ENCODE assay signal across 10 cellular contexts in the genomic region with DNA sequence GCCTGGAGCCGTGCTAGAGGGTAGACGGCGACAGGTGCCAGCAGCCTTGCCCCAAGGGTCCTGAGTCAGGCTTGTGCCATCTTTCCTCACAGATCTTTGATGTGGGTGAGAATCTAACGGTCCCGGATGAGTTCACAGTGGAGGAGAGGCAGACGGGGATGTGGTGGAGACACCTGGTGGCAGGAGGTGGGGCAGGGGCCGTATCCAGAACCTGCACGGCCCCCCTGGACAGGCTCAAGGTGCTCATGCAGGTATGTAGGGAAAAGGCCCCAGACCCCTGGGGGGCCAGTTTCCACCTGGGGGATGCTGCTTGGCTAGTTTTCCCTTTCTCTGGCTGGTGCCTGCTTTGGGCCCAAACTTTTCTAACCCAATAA. TPM values are rescaled to one million over a fixed set of nuclear protein-coding genes. Genes with fewer than 3 reads are reported as not detected.
DNase-seq lines count a peak whose midpoint lies in the region; ATAC-seq and TF ChIP-seq lines count a peak whose summit lies in the region.
"Had no signal": no experiment of that assay in that cellular context is flagged by ENCODE, and none has a peak within 500 bp of the region (broad histone marks: within the 10 kb centered on the region; RNA-seq: fewer than 3 reads in every experiment).

No MANE protein-coding gene starts in this region.

- H3K27ac ChIP-seq in mammary epithelial cell (ENCODE audit: insufficient read depth, low read depth, low read length) = no peak overlapping the region
- H3K27ac ChIP-seq in hepatocyte = peak overlapping the region; percentile 82
- H3K27ac ChIP-seq in thymus (ENCODE audit: low read depth) = peak overlapping the region; percentile 19

- H3K4me1 Mint-ChIP-seq in MCF 10A (ENCODE audit: insufficient read depth, unreplicated experiment) = peaks cover 6% of the 10 kb centered on the region
- peaks cover 49% of the 10 kb centered on the region for H3K4me1 Mint-ChIP-seq in activated CD8-positive, alpha-beta T cell treated with anti-CD3 and anti-CD28 coated beads for 36 hours (ENCODE audit: low read depth)

- peaks cover 19% of the 10 kb centered on the region for H3K4me1 ChIP-seq in mammary epithelial cell (ENCODE audit: insufficient read depth, low read length)
- H3K4me1 ChIP-seq in hepatocyte (ENCODE audit: insufficient read depth) = peaks cover 39% of the 10 kb centered on the region
- H3K4me1 ChIP-seq in thymus (ENCODE audit: control insufficient read depth, insufficient read depth, low read length) = peaks cover 53% of the 10 kb centered on the region

- peak; percentile 74 for ATAC-seq in activated CD8-positive, alpha-beta T cell treated with anti-CD3 and anti-CD28 coated beads for 36 hours
- ATAC-seq in GM19395 (IDR thresholded peaks at IDR 0.05; ENCODE audit: unreplicated experiment) = no peak

- dilution Hi-C loops in mammary epithelial cell (cut with HindIII; ENCODE audit: low sequenced_read_pairs) = no loop called here

- no peaks in the 10 kb centered on the region for H3K27me3 Mint-ChIP-seq in MCF 10A (ENCODE audit: insufficient read depth, unreplicated experiment)
- no peaks in the 10 kb centered on the region for H3K27me3 Mint-ChIP-seq in activated CD8-positive, alpha-beta T cell treated with anti-CD3 and anti-CD28 coated beads for 36 hours

- no peaks in the 10 kb centered on the region for H4K20me1 ChIP-seq in mammary epithelial cell (ENCODE audit: insufficient read depth, low read length)
- H4K20me1 ChIP-seq in hepatocyte (ENCODE audit: insufficient read depth, poor library complexity, severe bottlenecking) = no peaks in the 10 kb centered on the region

- CTCF ChIA-PET in MCF 10A (lab: Yijun Ruan, JAX) (interaction anchor here (0.6 to 6.6 kb wide), 3 partner anchors 13 to 398 kb away, joined by 3 to 62 read pairs (median 3); no protein-coding TSS in a partner anchor), mammary epithelial cell (lab: Charles Lee; ENCODE audit: low non-redundant PET) (no interaction called here)
- CTCF ChIA-PET in activated CD8-positive, alpha-beta T cell treated with anti-CD3 and anti-CD28 coated beads for 36 hours (lab: Charles Lee) = interaction anchor here (0.9 to 4.6 kb wide), 9 partner anchors 9 to 160 kb away, joined by 3 to 28 read pairs (median 5); partner anchors contain the start of gene NAIF1

- peak; percentile 7 for TF ChIP-seq CTCF in MCF 10A (IDR thresholded peaks at IDR 0.05; ENCODE audit: unreplicated experiment)
- TF ChIP-seq CTCF in mammary epithelial cell (conservative IDR thresholded peaks at IDR 0.05 in 1 of 2, IDR thresholded peaks at IDR 0.05 in 1 of 2; ENCODE audit: extremely low read depth in 1 of 2, insufficient read depth in 1 of 2, low read depth in 1 of 2, low read length in 2 of 2) = peak in 1 of 2 donors; percentile 36
- TF ChIP-seq CTCF in activated CD8-positive, alpha-beta T cell treated with anti-CD3 and anti-CD28 coated beads for 36 hours (IDR thresholded peaks at IDR 0.05) = peak; percentile 53
- peak; percentile 33 for TF ChIP-seq CTCF in hepatocyte (IDR thresholded peaks at IDR 0.05; ENCODE audit: poor library complexity)

- intact Hi-C loops in MCF 10A (cut with micrococcal nuclease) (no loop called here), mammary epithelial cell (cut with micrococcal nuclease) (no loop called here)
- intact Hi-C loops in activated CD8-positive, alpha-beta T cell treated with anti-CD3 and anti-CD28 coated beads for 36 hours (cut with micrococcal nuclease) = no loop called here

- peaks cover 19% of the 10 kb centered on the region for H3K36me3 ChIP-seq in mammary epithelial cell (ENCODE audit: insufficient read depth, low read length)
- no peaks in the 10 kb centered on the region for H3K36me3 ChIP-seq in hepatocyte (replicated peaks; ENCODE audit: insufficient read depth, low read depth)
- peaks cover 57% of the 10 kb centered on the region for H3K36me3 ChIP-seq in thymus (ENCODE audit: control insufficient read depth, insufficient read depth)

- H3K27me3 ChIP-seq in mammary epithelial cell (ENCODE audit: insufficient read depth, low read length) (no peaks in the 10 kb centered on the region), hepatocyte (no peaks in the 10 kb centered on the region), thymus (ENCODE audit: control insufficient read depth, insufficient read depth) (no peaks in the 10 kb centered on the region)

- no peaks in the 10 kb centered on the region for H3K9me2 ChIP-seq in hepatocyte (replicated peaks; ENCODE audit: insufficient read depth)

- H2AFZ ChIP-seq in mammary epithelial cell (ENCODE audit: low read depth, low read length) = no peak overlapping the region
- no peak overlapping the region for H2AFZ ChIP-seq in hepatocyte

- no peak overlapping the region for H3K4me3 Mint-ChIP-seq in MCF 10A (ENCODE audit: unreplicated experiment)
- no peak overlapping the region for H3K4me3 Mint-ChIP-seq in activated CD8-positive, alpha-beta T cell treated with anti-CD3 and anti-CD28 coated beads for 36 hours

- in situ Hi-C loops in mammary epithelial cell (cut with MboI; ENCODE audit: low sequenced_read_pairs in 2 of 2) = no loop called here

- H3K79me2 ChIP-seq in mammary epithelial cell (ENCODE audit: insufficient read depth, low read length) (peaks cover 26% of the 10 kb centered on the region), hepatocyte (peaks cover 51% of the 10 kb centered on the region)

- H3K27ac Mint-ChIP-seq in MCF 10A (ENCODE audit: low read depth, unreplicated experiment) = peak overlapping the region; percentile 61
- peak overlapping the region; percentile 75 for H3K27ac Mint-ChIP-seq in activated CD8-positive, alpha-beta T cell treated with anti-CD3 and anti-CD28 coated beads for 36 hours

- no peak overlapping the region for H3K4me2 ChIP-seq in mammary epithelial cell (ENCODE audit: insufficient read depth, low read depth, low read length)
- H3K4me2 ChIP-seq in hepatocyte = peak overlapping the region; percentile 56

- peaks cover 52% of the 10 kb centered on the region for H3K36me3 Mint-ChIP-seq in MCF 10A (ENCODE audit: insufficient read depth, unreplicated experiment)
- H3K36me3 Mint-ChIP-seq in activated CD8-positive, alpha-beta T cell treated with anti-CD3 and anti-CD28 coated beads for 36 hours (ENCODE audit: low read depth) = peaks cover 40% of the 10 kb centered on the region

- BruUV-seq in MCF 10A (replicated peaks; lab: Mats Ljungman, UMichigan) = no TSS peak
- no TSS peak for BruUV-seq in mammary epithelial cell (replicated peaks; lab: Mats Ljungman, UMichigan)

- DNase-seq in MCF 10A (ENCODE audit: unreplicated experiment) (no peak), mammary epithelial cell (no peak), hepatocyte (ENCODE audit: low spot score) (peak; percentile 54), DMS153 (lab: John Stamatoyannopoulos, UW) (no peak), germinal center (ENCODE audit: low spot score) (no peak)
- peak; percentile 68 for DNase-seq in activated CD8-positive, alpha-beta T cell treated with anti-CD3 and anti-CD28 coated beads for 36 hours

- POLR2A ChIA-PET in MCF 10A (lab: Yijun Ruan, JAX) = no interaction called here
- POLR2A ChIA-PET in activated CD8-positive, alpha-beta T cell treated with anti-CD3 and anti-CD28 coated beads for 36 hours (lab: Charles Lee) = interaction anchor here (0.9 to 2.5 kb wide), 5 partner anchors 10 to 77 kb away, joined by 3 to 8 read pairs (median 5); no protein-coding TSS in a partner anchor

- no peaks in the 10 kb centered on the region for H3K9me3 Mint-ChIP-seq in MCF 10A (ENCODE audit: unreplicated experiment)
- no peaks in the 10 kb centered on the region for H3K9me3 Mint-ChIP-seq in activated CD8-positive, alpha-beta T cell treated with anti-CD3 and anti-CD28 coated beads for 36 hours

- no peak overlapping the region for H3K9ac ChIP-seq in mammary epithelial cell (ENCODE audit: insufficient read depth, low read length)

- no peak overlapping the region for H3K4me3 ChIP-seq in mammary epithelial cell (replicated peaks in 1 of 3; ENCODE audit: insufficient read depth in 1 of 3, low read depth in 2 of 3, low read length in 3 of 3)
- H3K4me3 ChIP-seq in hepatocyte = no peak overlapping the region
- no peak overlapping the region for H3K4me3 ChIP-seq in thymus (ENCODE audit: low read length)

- H3K9me3 ChIP-seq in mammary epithelial cell (replicated peaks; ENCODE audit: insufficient read depth, low read length) = no peaks in the 10 kb centered on the region
- no peaks in the 10 kb centered on the region for H3K9me3 ChIP-seq in hepatocyte (ENCODE audit: low read depth)
- no peaks in the 10 kb centered on the region for H3K9me3 ChIP-seq in thymus (ENCODE audit: control insufficient read depth)

- 72% methylated on average over 5 of the region's 8 CpGs for WGBS in mammary epithelial cell (ENCODE audit: low coverage, missing lambda C conversion rate)
- 90% methylated on average over 8 of the region's 8 CpGs for WGBS in hepatocyte (ENCODE audit: low lambda C conversion rate, missing lambda C conversion rate)
- WGBS in thymus = 4% methylated on average over 8 of the region's 8 CpGs

RNA-seq across cellular contexts. Expression of gene PTGES2, which starts 24.0 kb away (rescaled TPM):
- 114 and 130 TPM in 2 replicates for total RNA-seq in MCF 10A (2022)
- 10 to 100 TPM; 39.7 to 70.1 TPM for total RNA-seq in mammary epithelial cell
- 78.2 TPM for polyA plus RNA-seq in mammary epithelial cell
- 30.4 TPM for polyA minus RNA-seq in mammary epithelial cell
- 10 to 100 TPM; 40.8 to 49.5 TPM for total RNA-seq in activated CD8-positive, alpha-beta T cell treated with anti-CD3 and anti-CD28 coated beads for 36 hours
- total RNA-seq in hepatocyte = 29.4 and 36.5 TPM in 2 replicates
- polyA plus RNA-seq in hepatocyte = 68.1 and 81.7 TPM in 2 replicates
- polyA plus RNA-seq in thymus = 39.3 TPM

RNA-seq across cellular contexts. Expression of gene SLC25A25, which starts 35.5 kb away (rescaled TPM):
- 11.1 and 15.5 TPM in 2 replicates for total RNA-seq in MCF 10A (2022)
- 10 to 100 TPM; 10.8 to 12.8 TPM for total RNA-seq in mammary epithelial cell
- 5.0 TPM for polyA plus RNA-seq in mammary epithelial cell
- 13.0 TPM for polyA minus RNA-seq in mammary epithelial cell
- total RNA-seq in activated CD8-positive, alpha-beta T cell treated with anti-CD3 and anti-CD28 coated beads for 36 hours = 10 to 100 TPM; 12.9 to 14.6 TPM
- 52.4 and 62.3 TPM in 2 replicates for total RNA-seq in hepatocyte
- 40.1 and 51.0 TPM in 2 replicates for polyA plus RNA-seq in hepatocyte
- 12.3 TPM for polyA plus RNA-seq in thymus

RNA-seq across cellular contexts. Expression of gene NAIF1, which starts 36.5 kb away (rescaled TPM):
- 15.8 and 17.1 TPM in 2 replicates for total RNA-seq in MCF 10A (2022)
- total RNA-seq in mammary epithelial cell = 1 to 10 TPM; 6.8 to 9.3 TPM
- polyA plus RNA-seq in mammary epithelial cell = 7.6 TPM
- polyA minus RNA-seq in mammary epithelial cell = 5.1 TPM
- 10 to 100 TPM in 1 of 2 experiments, 1 to 10 TPM in 1; 8.4 to 11.8 TPM for total RNA-seq in activated CD8-positive, alpha-beta T cell treated with anti-CD3 and anti-CD28 coated beads for 36 hours
- 9.6 and 10.3 TPM in 2 replicates for total RNA-seq in hepatocyte
- 7.0 and 8.0 TPM in 2 replicates for polyA plus RNA-seq in hepatocyte
- 11.5 TPM for polyA plus RNA-seq in thymus

RNA-seq across cellular contexts. Expression of gene LCN2, which starts 45.7 kb away (rescaled TPM):
- 7.7 and 41.6 TPM in 2 replicates for total RNA-seq in MCF 10A (2022)
- total RNA-seq in mammary epithelial cell = 10 to 100 TPM in 1 of 2 donors, 1 to 10 TPM in 1; 6.5 to 20.0 TPM
- 2.1 TPM for polyA plus RNA-seq in mammary epithelial cell
- polyA minus RNA-seq in mammary epithelial cell = 9.1 TPM
- total RNA-seq in activated CD8-positive, alpha-beta T cell treated with anti-CD3 and anti-CD28 coated beads for 36 hours = not detected
- 5.3 and 14.3 TPM in 2 replicates for total RNA-seq in hepatocyte
- 5.6 and 12.8 TPM in 2 replicates for polyA plus RNA-seq in hepatocyte
- 31.9 TPM for polyA plus RNA-seq in thymus
- total RNA-seq: endothelial cell of umbilical vein, SK-MEL-5 had no signal
- polyA plus RNA-seq: endothelial cell of umbilical vein had no signal

RNA-seq across cellular contexts. Expression of gene BBLN, which starts 56.5 kb away (rescaled TPM):
- 68.6 and 70.4 TPM in 2 replicates for total RNA-seq in MCF 10A (2022)
- 10 to 100 TPM; 56.9 to 63.3 TPM for total RNA-seq in mammary epithelial cell
- polyA plus RNA-seq in mammary epithelial cell = 58.9 TPM
- polyA minus RNA-seq in mammary epithelial cell = 11.0 TPM
- total RNA-seq in activated CD8-positive, alpha-beta T cell treated with anti-CD3 and anti-CD28 coated beads for 36 hours = 100 to 1,000 TPM; 127 to 132 TPM
- total RNA-seq in hepatocyte = 88.1 and 102 TPM in 2 replicates
- polyA plus RNA-seq in hepatocyte = 86.6 and 92.6 TPM in 2 replicates
- polyA plus RNA-seq in thymus = 162 TPM

Comparison
In these comparisons a context has a peak if more than half of its experiments do, and no peak if none do; other contexts are left out.
1. DNase-seq: peak in activated CD8-positive, alpha-beta T cell treated with anti-CD3 and anti-CD28 coated beads for 36 hours (single experiment) and hepatocyte (single experiment); none in MCF 10A (single experiment), mammary epithelial cell (single experiment), DMS153 (single experiment) and germinal center (single experiment).